ENCODE assay signal across 8 cellular contexts in the genomic region with DNA sequence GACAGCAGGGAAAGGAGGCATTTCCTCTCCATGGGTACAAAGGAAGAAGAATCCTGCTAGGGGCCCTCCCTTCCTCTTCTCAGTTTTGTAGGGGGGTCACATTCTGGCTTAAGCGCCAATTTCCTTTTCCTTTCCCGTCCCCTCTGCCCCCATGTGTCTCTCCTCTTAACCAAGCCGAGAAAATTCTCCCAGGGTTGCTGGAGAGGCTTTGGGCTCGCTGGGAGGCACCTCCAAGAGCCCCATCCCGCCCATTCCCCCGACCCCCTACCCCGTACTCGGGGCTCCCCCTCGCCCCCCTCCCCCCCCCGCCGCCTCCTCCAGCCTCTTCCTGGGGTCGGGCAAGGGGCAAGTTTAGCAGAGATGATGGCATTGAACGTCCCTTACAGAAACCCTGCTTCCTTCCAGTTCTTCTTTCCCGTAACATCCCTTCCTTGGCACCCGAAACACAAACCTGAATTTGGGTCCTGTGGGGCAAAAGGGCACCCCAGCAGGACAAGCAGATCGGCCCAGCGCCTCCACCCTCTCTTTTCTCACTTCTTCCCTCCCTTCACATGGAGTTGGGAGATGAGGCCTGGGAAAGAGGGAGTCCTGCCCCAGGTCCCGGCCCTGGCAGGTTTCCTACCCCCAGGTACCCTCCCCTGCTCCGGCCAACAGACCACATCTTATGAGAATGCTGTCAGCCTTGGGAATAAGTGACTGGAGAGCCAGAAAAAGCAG. TPM values are rescaled to one million over a fixed set of nuclear protein-coding genes. Genes with fewer than 3 reads are reported as not detected.
DNase-seq lines count a peak whose midpoint lies in the region; ATAC-seq lines count a peak whose summit lies in the region.

No MANE protein-coding gene starts in this region.

- peak overlapping the region; percentile 87 for H3K27ac Mint-ChIP-seq in T-helper 1 cell treated with Interleukin-12 subunit alpha and Interleukin-12 subunit beta and Interleukin-4 antibody, amounts not matched to agents 30 μg/mL and 1 μg/mL, for 36 hours
- peak overlapping the region; percentile 60 for H3K27ac Mint-ChIP-seq in activated T-helper 2 cell treated with anti-CD3 and anti-CD28 coated beads, Interferon-gamma antibody, Interleukin-2, Interleukin-4, amounts not matched to agents 10 μg/mL and 5 μg/mL and 100 μg/mL, durations not matched to agents 14 hours and 24 hours and 36 hours
- peak overlapping the region; percentile 54 to 90 for H3K27ac Mint-ChIP-seq in stimulated activated naive CD8-positive, alpha-beta T cell treated with anti-CD3 and anti-CD28 coated beads, Interleukin-15, amount 100 ng/mL, for 72 hours

- H3K36me3 Mint-ChIP-seq in T-helper 1 cell treated with Interleukin-12 subunit alpha and Interleukin-12 subunit beta and Interleukin-4 antibody, amounts not matched to agents 30 μg/mL and 1 μg/mL, for 36 hours (ENCODE audit: low read depth), result peaks cover 18% of the 10 kb centered on the region
- H3K36me3 Mint-ChIP-seq in activated T-helper 2 cell treated with anti-CD3 and anti-CD28 coated beads, Interferon-gamma antibody, Interleukin-2, Interleukin-4, amounts not matched to agents 10 μg/mL and 5 μg/mL and 100 μg/mL, durations not matched to agents 14 hours and 24 hours and 36 hours (ENCODE audit: low read depth), result peaks cover 7% of the 10 kb centered on the region

- intact Hi-C loops in activated T-helper 2 cell treated with anti-CD3 and anti-CD28 coated beads, Interferon-gamma antibody, Interleukin-2, Interleukin-4, amounts not matched to agents 10 μg/mL and 5 μg/mL and 100 μg/mL, durations not matched to agents 14 hours and 24 hours and 36 hours (cut with micrococcal nuclease), result loop anchor here (2.0 to 5.0 kb wide), 2 partner anchors 13 to 38 kb away; no protein-coding TSS in a partner anchor

- H3K9ac ChIP-seq in iPS-18a (ENCODE audit: low read length), result peak overlapping the region; percentile 72

- DNase-seq in T-helper 1 cell (no peak), GM19240 (ENCODE audit: insufficient read length, low spot score) (no peak), kidney tubule cell (ENCODE audit: low spot score) (no peak)
- no peak for DNase-seq in activated T-helper 2 cell treated with anti-CD3 and anti-CD28 coated beads, Interferon-gamma antibody, Interleukin-2, Interleukin-4, amounts not matched to agents 10 μg/mL and 5 μg/mL and 100 μg/mL, durations not matched to agents 14 hours and 24 hours and 36 hours (ENCODE audit: low spot score)
- no peak for DNase-seq in stimulated activated naive CD8-positive, alpha-beta T cell treated with anti-CD3 and anti-CD28 coated beads, Interleukin-15, amount 100 ng/mL, for 72 hours

- no peaks in the 10 kb centered on the region for H3K9me3 Mint-ChIP-seq in T-helper 1 cell treated with Interleukin-12 subunit alpha and Interleukin-12 subunit beta and Interleukin-4 antibody, amounts not matched to agents 30 μg/mL and 1 μg/mL, for 36 hours
- H3K9me3 Mint-ChIP-seq in activated T-helper 2 cell treated with anti-CD3 and anti-CD28 coated beads, Interferon-gamma antibody, Interleukin-2, Interleukin-4, amounts not matched to agents 10 μg/mL and 5 μg/mL and 100 μg/mL, durations not matched to agents 14 hours and 24 hours and 36 hours, result no peaks in the 10 kb centered on the region
- no peaks in the 10 kb centered on the region for H3K9me3 Mint-ChIP-seq in stimulated activated naive CD8-positive, alpha-beta T cell treated with anti-CD3 and anti-CD28 coated beads, Interleukin-15, amount 100 ng/mL, for 72 hours

- peak overlapping the region; percentile 38 for H3K4me3 ChIP-seq in iPS-18a (ENCODE audit: low read length)

- no peaks in the 10 kb centered on the region for H3K27me3 Mint-ChIP-seq in T-helper 1 cell treated with Interleukin-12 subunit alpha and Interleukin-12 subunit beta and Interleukin-4 antibody, amounts not matched to agents 30 μg/mL and 1 μg/mL, for 36 hours (ENCODE audit: low read depth)
- peaks cover 5% of the 10 kb centered on the region for H3K27me3 Mint-ChIP-seq in activated T-helper 2 cell treated with anti-CD3 and anti-CD28 coated beads, Interferon-gamma antibody, Interleukin-2, Interleukin-4, amounts not matched to agents 10 μg/mL and 5 μg/mL and 100 μg/mL, durations not matched to agents 14 hours and 24 hours and 36 hours (ENCODE audit: low read depth)
- H3K27me3 Mint-ChIP-seq in stimulated activated naive CD8-positive, alpha-beta T cell treated with anti-CD3 and anti-CD28 coated beads, Interleukin-15, amount 100 ng/mL, for 72 hours, result no peaks in the 10 kb centered on the region

- peak overlapping the region; percentile 52 for H3K4me3 Mint-ChIP-seq in T-helper 1 cell treated with Interleukin-12 subunit alpha and Interleukin-12 subunit beta and Interleukin-4 antibody, amounts not matched to agents 30 μg/mL and 1 μg/mL, for 36 hours
- H3K4me3 Mint-ChIP-seq in activated T-helper 2 cell treated with anti-CD3 and anti-CD28 coated beads, Interferon-gamma antibody, Interleukin-2, Interleukin-4, amounts not matched to agents 10 μg/mL and 5 μg/mL and 100 μg/mL, durations not matched to agents 14 hours and 24 hours and 36 hours (ENCODE audit: low read depth), result no peak overlapping the region
- H3K4me3 Mint-ChIP-seq in stimulated activated naive CD8-positive, alpha-beta T cell treated with anti-CD3 and anti-CD28 coated beads, Interleukin-15, amount 100 ng/mL, for 72 hours, result peak overlapping the region; percentile 82 to 83

- peak overlapping the region; percentile 86 for H3K27ac ChIP-seq in iPS-18a (ENCODE audit: low read length)

- no peak for ATAC-seq in stimulated activated naive CD8-positive, alpha-beta T cell treated with anti-CD3 and anti-CD28 coated beads, Interleukin-15, amount 100 ng/mL, for 72 hours
- ATAC-seq in GM21526 (IDR thresholded peaks at IDR 0.05; ENCODE audit: low FRiP score, unreplicated experiment), result no peak

- H3K27me3 ChIP-seq in iPS-18a (ENCODE audit: control insufficient read depth, insufficient read depth, low read length), result no peaks in the 10 kb centered on the region

- peaks cover 23% of the 10 kb centered on the region for H3K4me1 Mint-ChIP-seq in T-helper 1 cell treated with Interleukin-12 subunit alpha and Interleukin-12 subunit beta and Interleukin-4 antibody, amounts not matched to agents 30 μg/mL and 1 μg/mL, for 36 hours (ENCODE audit: low read depth)
- H3K4me1 Mint-ChIP-seq in activated T-helper 2 cell treated with anti-CD3 and anti-CD28 coated beads, Interferon-gamma antibody, Interleukin-2, Interleukin-4, amounts not matched to agents 10 μg/mL and 5 μg/mL and 100 μg/mL, durations not matched to agents 14 hours and 24 hours and 36 hours (ENCODE audit: low read depth), result peaks cover 15% of the 10 kb centered on the region
- H3K4me1 Mint-ChIP-seq in stimulated activated naive CD8-positive, alpha-beta T cell treated with anti-CD3 and anti-CD28 coated beads, Interleukin-15, amount 100 ng/mL, for 72 hours, result peaks cover 53% of the 10 kb centered on the region

- peaks cover 23% of the 10 kb centered on the region for H3K36me3 ChIP-seq in iPS-18a (ENCODE audit: control insufficient read depth, low read depth, low read length)

- peaks cover 49% of the 10 kb centered on the region for H3K4me1 ChIP-seq in iPS-18a (ENCODE audit: control insufficient read depth, low read depth, low read length)

- H3K9me3 ChIP-seq in iPS-18a (ENCODE audit: control insufficient read depth, low read depth, low read length), result no peaks in the 10 kb centered on the region

RNA-seq across cellular contexts. Expression of gene PLEKHG6, which starts 13.7 kb away (rescaled TPM):
- not detected in 2 replicates for total RNA-seq in activated T-helper 2 cell treated with anti-CD3 and anti-CD28 coated beads, Interferon-gamma antibody, Interleukin-2, Interleukin-4, amounts not matched to agents 10 μg/mL and 5 μg/mL and 100 μg/mL, durations not matched to agents 14 hours and 24 hours and 36 hours

RNA-seq across cellular contexts. Expression of gene TNFRSF1A, which starts 17.7 kb away (rescaled TPM):
- total RNA-seq in activated T-helper 2 cell treated with anti-CD3 and anti-CD28 coated beads, Interferon-gamma antibody, Interleukin-2, Interleukin-4, amounts not matched to agents 10 μg/mL and 5 μg/mL and 100 μg/mL, durations not matched to agents 14 hours and 24 hours and 36 hours, result 37.6 TPM in 2 replicates

RNA-seq across cellular contexts. Expression of gene SCNN1A, which starts 51.2 kb away (rescaled TPM):
- not detected in 2 replicates for total RNA-seq in activated T-helper 2 cell treated with anti-CD3 and anti-CD28 coated beads, Interferon-gamma antibody, Interleukin-2, Interleukin-4, amounts not matched to agents 10 μg/mL and 5 μg/mL and 100 μg/mL, durations not matched to agents 14 hours and 24 hours and 36 hours

RNA-seq across cellular contexts. Expression of gene LTBR, which starts 59.8 kb away (rescaled TPM):
- total RNA-seq in activated T-helper 2 cell treated with anti-CD3 and anti-CD28 coated beads, Interferon-gamma antibody, Interleukin-2, Interleukin-4, amounts not matched to agents 10 μg/mL and 5 μg/mL and 100 μg/mL, durations not matched to agents 14 hours and 24 hours and 36 hours, result 0.32 and 0.50 TPM in 2 replicates
